8 cellular contexts compared by ENCODE assay signal in genomic region chr20:19903168-19903676, GRCh38.
DNase-seq lines count a peak whose midpoint lies in the region; ATAC-seq and TF ChIP-seq lines count a peak whose summit lies in the region.

No MANE protein-coding gene starts in this region.

- H3K27me3 ChIP-seq in SJCRH30 (no peaks in the 10 kb centered on the region), left lung (no peaks in the 10 kb centered on the region), H7 (ENCODE audit: control insufficient read depth, insufficient read depth, low read length) (no peaks in the 10 kb centered on the region)

- peaks cover 7% of the 10 kb centered on the region for H3K9me3 ChIP-seq in SJCRH30 (replicated peaks)
- H3K9me3 ChIP-seq in left lung = peaks cover 0 to 6% of the 10 kb centered on the region in 2 donors

- H3K4me1 ChIP-seq in SJCRH30 (peaks cover 6% of the 10 kb centered on the region; the same call in 1 of the 2 replicates), left lung (peaks cover 0 to 48% of the 10 kb centered on the region in 2 donors)

- ATAC-seq in GM18499 (IDR thresholded peaks at IDR 0.05; ENCODE audit: insufficient read depth, unreplicated experiment) (peak; percentile 79), HG03520 (IDR thresholded peaks at IDR 0.05; ENCODE audit: unreplicated experiment) (peak; percentile 69), left lung (peak; percentile 65), HG02840 (IDR thresholded peaks at IDR 0.05; ENCODE audit: low FRiP score, unreplicated experiment) (no peak)

- H3K36me3 ChIP-seq in SJCRH30 (no peaks in the 10 kb centered on the region), left lung (no peaks in the 10 kb centered on the region), H7 (replicated peaks; ENCODE audit: control insufficient read depth, insufficient read depth, low read length) (no peaks in the 10 kb centered on the region)

- DNase-seq in SJCRH30 (peak; percentile 62 to 78), left lung (no peak), NCI-H1417 treated with DMSO at 0.1 percent for 48 hours (lab: John Stamatoyannopoulos, UW) (no peak), H7 (no peak)
- no peak for DNase-seq in activated CD8-positive, alpha-beta memory T cell treated with anti-CD3 and anti-CD28 coated beads, Interleukin-2, amount 50 U/mL, for 48 hours

- H3K27ac ChIP-seq in SJCRH30 = no peak overlapping the region
- peak overlapping the region in 1 of 2 donors; percentile 73 for H3K27ac ChIP-seq in left lung

- intact Hi-C loops in left lung (cut with DNase I) = loop anchor here in 1 of 2 donors (10.0 kb wide), 1 partner anchor 92 kb away; no protein-coding TSS in a partner anchor

- peak; percentile 11 to 27 for TF ChIP-seq CTCF in left lung (IDR thresholded peaks at IDR 0.05)

- H3K4me3 ChIP-seq in SJCRH30 (no peak overlapping the region), left lung (no peak overlapping the region), H7 (ENCODE audit: insufficient read depth, low read depth, low read length) (no peak overlapping the region)

Comparison
In these comparisons a context has a peak if more than half of its experiments do, and no peak if none do; other contexts are left out.
1. DNase-seq: peak in SJCRH30 (2 of 2); none in left lung (0 of 2), NCI-H1417 treated with DMSO at 0.1 percent for 48 hours (single experiment), H7 (single experiment) and activated CD8-positive, alpha-beta memory T cell treated with anti-CD3 and anti-CD28 coated beads, Interleukin-2, amount 50 U/mL, for 48 hours (single experiment).